1 cellular context compared by ENCODE assay signal in genomic region chr9:134162926-134163373, GRCh38.
TF ChIP-seq lines count a peak whose summit lies in the region.

No MANE protein-coding gene starts in this region.

TF ChIP-seq in H1, 55 proteins besides CTCF, POLR2A, EP300 and RAD21:
- no peak for TF ChIP-seq NANOG (IDR thresholded peaks at IDR 0.05; ENCODE audit: insufficient read depth, low read depth, low read length, poor library complexity, severe bottlenecking)
- TF ChIP-seq SAP30 (IDR thresholded peaks at IDR 0.05; ENCODE audit: insufficient read depth, insufficient replicate concordance, low read length): no peak
